Comparison of ENCODE assay signal across 9 cellular contexts in the genomic region with DNA sequence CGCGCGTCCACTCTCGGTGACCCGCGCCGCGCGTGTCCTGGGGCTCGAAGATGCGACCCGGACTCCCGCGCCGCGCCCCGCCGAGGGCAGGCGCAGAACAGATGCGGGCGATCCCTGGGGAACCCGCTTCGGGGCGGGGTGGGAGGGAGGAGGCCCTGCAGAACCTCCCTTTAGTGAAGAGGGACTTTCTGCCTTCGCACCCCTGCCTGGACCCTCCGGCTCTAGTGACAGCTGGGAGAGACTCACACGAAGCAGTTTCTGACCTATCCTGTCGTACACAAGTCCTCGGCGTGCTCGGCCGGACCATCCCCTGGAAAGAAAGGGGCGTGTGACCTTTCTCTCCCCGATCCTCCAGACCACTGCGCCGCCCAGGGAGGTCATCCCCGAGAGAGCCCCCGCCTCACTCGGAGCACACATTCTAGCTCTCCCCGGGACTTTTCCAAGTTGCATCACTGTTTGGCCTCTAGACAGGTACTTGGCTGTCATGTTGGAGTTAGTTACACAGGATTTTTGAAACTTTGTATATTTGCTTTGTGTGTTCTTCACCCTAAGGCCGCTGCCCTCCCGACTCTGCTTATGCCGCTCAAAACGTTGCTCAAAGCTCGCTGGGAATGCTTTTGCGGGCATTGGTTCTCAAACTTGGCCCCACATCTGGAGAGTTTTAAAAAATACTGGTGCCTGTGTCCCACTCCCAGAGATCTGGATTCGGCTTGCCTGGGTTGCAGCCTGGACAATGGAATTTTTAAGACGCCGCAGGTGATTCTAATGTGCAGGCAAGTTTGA. TPM values are rescaled to one million over a fixed set of nuclear protein-coding genes. Genes with fewer than 3 reads are reported as not detected.
DNase-seq lines count a peak whose midpoint lies in the region; ATAC-seq, FAIRE-seq and TF ChIP-seq lines count a peak whose summit lies in the region.
"Had no signal": no experiment of that assay in that cellular context is flagged by ENCODE, and none has a peak within 500 bp of the region (broad histone marks: within the 10 kb centered on the region; RNA-seq: fewer than 3 reads in every experiment).

No MANE protein-coding gene starts in this region.

- peaks cover 16% of the 10 kb centered on the region for H3K4me1 Mint-ChIP-seq in neural crest cell

- H3K4me2 ChIP-seq in fibroblast of lung (ENCODE audit: extremely low read depth, insufficient read depth, low read length), result peak overlapping the region; percentile 80
- H3K4me2 ChIP-seq: KMS-11 had no signal

- peak overlapping the region; percentile 14 to 60 (median 37) for H3K4me3 ChIP-seq in fibroblast of lung (replicated peaks in 1 of 4; ENCODE audit: control extremely low read depth in 1 of 4, insufficient read depth in 1 of 4, low read depth in 3 of 4, low read length in 4 of 4)

- FAIRE-seq in GM12891 (lab: Jason Lieb, UNC), result no peak

- H3K27me3 Mint-ChIP-seq in neural crest cell (ENCODE audit: low read depth), result peaks cover 53% of the 10 kb centered on the region

- ATAC-seq in HG02840 (IDR thresholded peaks at IDR 0.05; ENCODE audit: low FRiP score, unreplicated experiment) (no peak), GM19035 (IDR thresholded peaks at IDR 0.05; ENCODE audit: unreplicated experiment) (no peak)

- H3K9ac ChIP-seq in fibroblast of lung (ENCODE audit: insufficient read depth, low read length), result no peak overlapping the region
- H3K9ac ChIP-seq: KMS-11 had no signal

- no peaks in the 10 kb centered on the region for H3K36me3 ChIP-seq in fibroblast of lung (ENCODE audit: control insufficient read depth, insufficient read depth, low read length)

- H4K20me1 ChIP-seq in fibroblast of lung (ENCODE audit: control insufficient read depth, extremely low read depth, insufficient read depth, low read length), result no peaks in the 10 kb centered on the region

- no peaks in the 10 kb centered on the region for H3K4me1 ChIP-seq in fibroblast of lung (ENCODE audit: control insufficient read depth, extremely low read depth, insufficient read depth, low read length)

- no peaks in the 10 kb centered on the region for H3K79me2 ChIP-seq in fibroblast of lung (ENCODE audit: control insufficient read depth, insufficient read depth, low read length)

- no peaks in the 10 kb centered on the region for H3K9me3 ChIP-seq in fibroblast of lung (ENCODE audit: control insufficient read depth, insufficient read depth, low read depth, low read length)

- no peak overlapping the region for H3K27ac Mint-ChIP-seq in neural crest cell (ENCODE audit: unreplicated experiment)

- H3K27ac ChIP-seq in fibroblast of lung (ENCODE audit: insufficient read depth, low read length), result no peak overlapping the region
- H3K27ac ChIP-seq: KMS-11 had no signal

- peaks cover 16% of the 10 kb centered on the region for H3K27me3 ChIP-seq in fibroblast of lung (ENCODE audit: control insufficient read depth, insufficient read depth, low read length)

- DNase-seq in D341Med (ENCODE audit: low spot score), result peak; percentile 61
- peak; percentile 38 for DNase-seq in NCI-H2171 treated with DMSO at 0.1 percent for 48 hours (lab: John Stamatoyannopoulos, UW)
- DNase-seq in fibroblast of lung (ENCODE audit: low read depth in 2 of 2), result no peak
- peak; percentile 25 for DNase-seq in neural crest cell (ENCODE audit: low read depth, low spot score)
- DNase-seq in GM12891 (ENCODE audit: insufficient read length, low spot score), result no peak
- no peak for DNase-seq in occipital lobe (lab: John Stamatoyannopoulos, UW)

- H3K36me3 Mint-ChIP-seq in neural crest cell (ENCODE audit: low read depth), result no peaks in the 10 kb centered on the region

- H3K9me3 Mint-ChIP-seq in neural crest cell, result no peaks in the 10 kb centered on the region

- no peak for TF ChIP-seq POLR2A in GM12891 (IDR thresholded peaks at IDR 0.05; ENCODE audit: low read depth, low read length)

- no peak for TF ChIP-seq CTCF in fibroblast of lung (conservative IDR thresholded peaks at IDR 0.05 in 1 of 2, IDR thresholded peaks at IDR 0.05 in 1 of 2; ENCODE audit: low read depth in 1 of 2, low read length in 2 of 2)
- TF ChIP-seq CTCF in neural crest cell (conservative IDR thresholded peaks at IDR 0.05), result no peak

- H2AFZ ChIP-seq in fibroblast of lung (ENCODE audit: low read length), result peak overlapping the region; percentile 4

- H3K4me3 Mint-ChIP-seq in neural crest cell, result peak overlapping the region; percentile 88

TF ChIP-seq in GM12891, 5 proteins besides CTCF, POLR2A, EP300 and RAD21:
- TF ChIP-seq POLR2AphosphoS5 (IDR thresholded peaks at IDR 0.05; ENCODE audit: low read depth, low read length), result no peak
- no peak for TF ChIP-seq PAX5 (IDR thresholded peaks at IDR 0.05; ENCODE audit: insufficient read depth, low read length, severe bottlenecking)
- TF ChIP-seq SPI1 (IDR thresholded peaks at IDR 0.05; ENCODE audit: low read depth, low read length), result no peak
- no peak for TF ChIP-seq POU2F2 (IDR thresholded peaks at IDR 0.05; ENCODE audit: low read depth, low read length)
- TF ChIP-seq TAF1 (IDR thresholded peaks at IDR 0.05; ENCODE audit: low read depth, low read length), result no peak

RNA-seq across cellular contexts. Expression of a gene that starts 0.6 kb away (rescaled TPM):
- total RNA-seq in fibroblast of lung, result 4.4 and 6.1 TPM in 2 replicates
- 0.18 and 0.73 TPM in 2 replicates for polyA plus RNA-seq in fibroblast of lung
- polyA plus RNA-seq in fibroblast of lung (2012), result 0.31 and 1.1 TPM in 2 replicates
- polyA minus RNA-seq in fibroblast of lung (ENCODE audit: low replicate concordance), result 0.27 and 1.9 TPM in 2 replicates
- 1.2 and 1.3 TPM in 2 replicates for total RNA-seq in neural crest cell
- 0.01 TPM for polyA plus RNA-seq in GM12891 (2012; ENCODE audit: low read depth, missing spikeins)
- total RNA-seq in occipital lobe, result 5.3 TPM

Comparison
In these comparisons a context has a peak if more than half of its experiments do, and no peak if none do; other contexts are left out.
1. DNase-seq: peak in D341Med (single experiment), NCI-H2171 treated with DMSO at 0.1 percent for 48 hours (single experiment) and neural crest cell (single experiment); none in fibroblast of lung (0 of 2), GM12891 (single experiment) and occipital lobe (single experiment).